In genomic region chr6:30776361-30777223, GRCh38 we compare ENCODE assay signal across 1 cellular context.
A peak's percentile ranks its signal among the peaks of the same experiment; 100 is the strongest.
TF ChIP-seq lines count a peak whose summit lies in the region.

No MANE protein-coding gene starts in this region.

TF ChIP-seq in K562, 482 proteins besides CTCF, POLR2A, EP300 and RAD21:
- TF ChIP-seq ZNF134 (CRISPR knock-in tag; conservative IDR thresholded peaks at IDR 0.05) (no peak), MYNN (IDR thresholded peaks at IDR 0.05) (no peak), MYNN (CRISPR knock-in tag; IDR thresholded peaks at IDR 0.05) (no peak), ZNF449 (CRISPR knock-in tag; IDR thresholded peaks at IDR 0.05) (no peak), SPI1 (IDR thresholded peaks at IDR 0.05; ENCODE audit: borderline replicate concordance, low read depth, low read length) (peak; percentile 50; the same call in 1 of the 2 replicates), HSF4 (CRISPR knock-in tag; IDR thresholded peaks at IDR 0.05; ENCODE audit: borderline replicate concordance) (no peak), MAFF (IDR thresholded peaks at IDR 0.05; ENCODE audit: low read length) (no peak), SMARCA5 (IDR thresholded peaks at IDR 0.05) (no peak), ZFP91 (CRISPR knock-in tag; IDR thresholded peaks at IDR 0.05) (no peak), FOXJ2 (tag; IDR thresholded peaks at IDR 0.05) (no peak)
TF ChIP-seq in K562: peak in this region for 1.
